In the genomic region with DNA sequence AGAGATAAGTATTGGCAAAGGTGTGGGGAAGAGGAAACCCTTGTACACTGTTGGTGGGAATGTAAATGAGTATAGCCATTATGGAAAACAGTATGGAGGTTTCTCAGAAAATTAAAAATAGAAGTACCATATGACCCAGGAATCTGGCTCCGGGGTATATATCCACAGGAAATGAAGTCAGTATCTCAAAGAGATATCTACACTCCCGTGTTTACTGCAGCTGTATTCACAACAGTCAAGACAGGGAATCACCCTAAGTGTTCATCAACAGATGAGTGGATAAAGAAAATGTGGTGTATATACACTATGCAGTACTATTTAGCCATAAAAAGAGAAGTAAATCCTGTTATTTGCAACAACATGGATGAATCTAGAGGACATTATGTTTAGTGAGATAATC, we compare ENCODE assay signal across 19 cellular contexts.
"Had no signal": no experiment of that assay in that cellular context is flagged by ENCODE, and none has a peak within 500 bp of the region (broad histone marks: within the 10 kb centered on the region; RNA-seq: fewer than 3 reads in every experiment).

No MANE protein-coding gene starts in this region.

- H3K4me1 ChIP-seq: esophagus squamous epithelium, foreskin keratinocyte had no signal

- H3K36me3 Mint-ChIP-seq: naive thymus-derived CD8-positive, alpha-beta T cell; stimulated activated naive B cell treated with anti-CD40 and anti-IgM and Interleukin-4, amounts not matched to agents 10 μg/mL and 1 μg/mL and 100 μg/mL, for 72 hours had no signal

- H3K9me3 ChIP-seq: esophagus squamous epithelium, mucosa of descending colon, neutrophil, thoracic aorta had no signal

- H3K27ac ChIP-seq: esophagus squamous epithelium, foreskin keratinocyte, hepatocyte, neutrophil, thoracic aorta had no signal

- H3K4me3 Mint-ChIP-seq: naive thymus-derived CD8-positive, alpha-beta T cell; stimulated activated naive B cell treated with anti-CD40 and anti-IgM and Interleukin-4, amounts not matched to agents 10 μg/mL and 1 μg/mL and 100 μg/mL, for 72 hours; stimulated activated naive CD8-positive, alpha-beta T cell treated with anti-CD3 and anti-CD28 coated beads, Interleukin-15, amount 100 ng/mL, for 72 hours had no signal

- H3K27me3 ChIP-seq: foreskin keratinocyte, hepatocyte had no signal

- H3K4me1 Mint-ChIP-seq: stimulated activated naive CD8-positive, alpha-beta T cell treated with anti-CD3 and anti-CD28 coated beads, Interleukin-15, amount 100 ng/mL, for 72 hours had no signal

- H3K27ac Mint-ChIP-seq: naive thymus-derived CD8-positive, alpha-beta T cell; stimulated activated naive B cell treated with anti-CD40 and anti-IgM and Interleukin-4, amounts not matched to agents 10 μg/mL and 1 μg/mL and 100 μg/mL, for 72 hours; stimulated activated naive CD8-positive, alpha-beta T cell treated with anti-CD3 and anti-CD28 coated beads, Interleukin-15, amount 100 ng/mL, for 72 hours had no signal

- H3K4me3 ChIP-seq: esophagus squamous epithelium, hepatocyte, lung, mucosa of descending colon, thoracic aorta had no signal

- DNase-seq: dermis blood vessel endothelial cell; esophagus squamous epithelium; foreskin keratinocyte; head of caudate nucleus; islet precursor cell; left cardiac atrium; left ventricle myocardium superior; mucosa of descending colon; naive thymus-derived CD8-positive, alpha-beta T cell; posterior cingulate gyrus; stimulated activated CD4-positive, alpha-beta T cell treated with anti-CD3 and anti-CD28 coated beads, Interleukin-2, amount 100 ng/mL, for 24 hours; stimulated activated CD4-positive, alpha-beta T cell treated with anti-CD3 and anti-CD28 coated beads, Interleukin-4, amount 100 ng/mL, for 4 hours; stimulated activated naive B cell treated with anti-CD40 and anti-IgM and Interleukin-4, amounts not matched to agents 10 μg/mL and 1 μg/mL and 100 μg/mL, for 72 hours; stimulated activated naive CD8-positive, alpha-beta T cell treated with anti-CD3 and anti-CD28 coated beads, Interleukin-15, amount 100 ng/mL, for 72 hours; trophoblast cell had no signal

- H3K36me3 ChIP-seq: esophagus squamous epithelium, neutrophil, thoracic aorta had no signal

- H3K9me3 Mint-ChIP-seq: naive thymus-derived CD8-positive, alpha-beta T cell; stimulated activated naive B cell treated with anti-CD40 and anti-IgM and Interleukin-4, amounts not matched to agents 10 μg/mL and 1 μg/mL and 100 μg/mL, for 72 hours; stimulated activated naive CD8-positive, alpha-beta T cell treated with anti-CD3 and anti-CD28 coated beads, Interleukin-15, amount 100 ng/mL, for 72 hours had no signal
